Comparison of ENCODE assay signal across 27 cellular contexts in genomic region chr1:160330119-160330518, GRCh38. TPM values are rescaled to one million over a fixed set of nuclear protein-coding genes. Genes with fewer than 3 reads are reported as not detected.
DNase-seq lines count a peak whose midpoint lies in the region; ATAC-seq, FAIRE-seq and TF ChIP-seq lines count a peak whose summit lies in the region.
"Had no signal": no experiment of that assay in that cellular context is flagged by ENCODE, and none has a peak within 500 bp of the region (broad histone marks: within the 10 kb centered on the region; RNA-seq: fewer than 3 reads in every experiment).

No MANE protein-coding gene starts in this region.

- no TSS peak for BruUV-seq in HepG2 (replicated peaks; lab: Mats Ljungman, UMichigan)

- peaks cover 2% of the 10 kb centered on the region for H4K20me1 ChIP-seq in HepG2 (ENCODE audit: insufficient read depth, low read length)

- no peak for TF ChIP-seq RAD21 in HepG2 (CRISPR knock-in tag; IDR thresholded peaks at IDR 0.05)

- ATAC-seq in HepG2 (peak; percentile 69), right lobe of liver (no peak), body of pancreas (no peak)
- ATAC-seq: activated CD4-positive, alpha-beta T cell treated with anti-CD3 and anti-CD28 coated beads for 36 hours; left ventricle myocardium superior; mucosa of descending colon; T-cell had no signal

- FAIRE-seq in HepG2 (lab: Jason Lieb, UNC): no peak
- FAIRE-seq: GM12891 had no signal

- no peak for TF ChIP-seq POLR2A in HepG2 (IDR thresholded peaks at IDR 0.05; ENCODE audit: insufficient read depth in 1 of 2, low read depth in 2 of 2, low read length in 2 of 2)
- TF ChIP-seq POLR2A in right lobe of liver (IDR thresholded peaks at IDR 0.05): no peak
- no peak for TF ChIP-seq POLR2A in body of pancreas (IDR thresholded peaks at IDR 0.05)

- no peak for DNase-seq in HepG2 (ENCODE audit: low spot score)
- no peak for DNase-seq in right lobe of liver
- DNase-seq in M059J (ENCODE audit: low read depth): peak; percentile 4
- DNase-seq in dorsolateral prefrontal cortex: no peak
- no peak for DNase-seq in retina
- DNase-seq in body of pancreas: no peak
- no peak for DNase-seq in activated T-helper 2 cell treated with anti-CD3 and anti-CD28 coated beads, Interferon-gamma antibody, Interleukin-2, Interleukin-4, amounts not matched to agents 10 μg/mL and 5 μg/mL and 100 μg/mL, durations not matched to agents 14 hours and 24 hours and 36 hours (ENCODE audit: low spot score)
- DNase-seq: activated CD4-positive, alpha-beta T cell treated with anti-CD3 and anti-CD28 coated beads for 36 hours; activated gamma-delta T cell; amniotic stem cell; DND-41; erythroblast; foreskin fibroblast; left ventricle myocardium superior; MG63; mucosa of descending colon; NCI-H2171; NCI-H748 treated with DMSO at 0.1 percent for 48 hours; nephron progenitor cell; posterior cingulate gyrus; Right ventricle myocardium superior; sigmoid colon; T-cell had no signal

- H3K27me3 ChIP-seq in HepG2 (ENCODE audit: control insufficient read depth in 1 of 2, insufficient read depth in 2 of 2, low read length in 2 of 2) (no peaks in the 10 kb centered on the region), right lobe of liver (no peaks in the 10 kb centered on the region), dorsolateral prefrontal cortex (no peaks in the 10 kb centered on the region), body of pancreas (no peaks in the 10 kb centered on the region)
- H3K27me3 ChIP-seq: hepatocyte, MG63, sigmoid colon had no signal

- H3K79me2 ChIP-seq in HepG2 (ENCODE audit: insufficient read depth, low read length): peaks cover 2% of the 10 kb centered on the region

- no peak overlapping the region for H3K9ac ChIP-seq in HepG2 (ENCODE audit: insufficient read depth, low read depth, low read length)

- in situ Hi-C loops in HepG2 (cut with HindIII; ENCODE audit: extremely low pct_ligation_motif_present, low pct_unique_long_range_greater_than_20kb): no loop called here

- H3K4me1 Mint-ChIP-seq in activated T-helper 2 cell treated with anti-CD3 and anti-CD28 coated beads, Interferon-gamma antibody, Interleukin-2, Interleukin-4, amounts not matched to agents 10 μg/mL and 5 μg/mL and 100 μg/mL, durations not matched to agents 14 hours and 24 hours and 36 hours (ENCODE audit: low read depth): no peaks in the 10 kb centered on the region
- H3K4me1 Mint-ChIP-seq: activated CD4-positive, alpha-beta T cell treated with anti-CD3 and anti-CD28 coated beads for 36 hours; nephron progenitor cell had no signal

- no peak overlapping the region for H2AFZ ChIP-seq in HepG2 (ENCODE audit: low read length)
- H2AFZ ChIP-seq: hepatocyte had no signal

- no peak overlapping the region for H3K4me3 ChIP-seq in HepG2 (replicated peaks in 1 of 3; ENCODE audit: insufficient read depth in 1 of 3, low read depth in 2 of 3, low read length in 3 of 3)
- H3K4me3 ChIP-seq in right lobe of liver: no peak overlapping the region
- H3K4me3 ChIP-seq in dorsolateral prefrontal cortex: no peak overlapping the region
- H3K4me3 ChIP-seq in body of pancreas: no peak overlapping the region
- H3K4me3 ChIP-seq: HAP-1, hepatocyte, MG63, mucosa of descending colon, sigmoid colon, thoracic aorta had no signal

- H3K4me3 Mint-ChIP-seq in activated T-helper 2 cell treated with anti-CD3 and anti-CD28 coated beads, Interferon-gamma antibody, Interleukin-2, Interleukin-4, amounts not matched to agents 10 μg/mL and 5 μg/mL and 100 μg/mL, durations not matched to agents 14 hours and 24 hours and 36 hours (ENCODE audit: low read depth): no peak overlapping the region
- H3K4me3 Mint-ChIP-seq: activated CD4-positive, alpha-beta T cell treated with anti-CD3 and anti-CD28 coated beads for 36 hours; nephron progenitor cell; T-cell had no signal

- H3K4me1 ChIP-seq in HepG2 (ENCODE audit: insufficient read depth, low read length) (no peaks in the 10 kb centered on the region), right lobe of liver (no peaks in the 10 kb centered on the region), body of pancreas (peaks cover 20% of the 10 kb centered on the region)
- H3K4me1 ChIP-seq: HAP-1, sigmoid colon had no signal

- H3K4me2 ChIP-seq in HepG2 (ENCODE audit: low read depth, low read length): no peak overlapping the region
- H3K4me2 ChIP-seq: hepatocyte had no signal

- TF ChIP-seq CTCF in HepG2 (CRISPR knock-in tag; IDR thresholded peaks at IDR 0.05) (no peak), right lobe of liver (IDR thresholded peaks at IDR 0.05) (no peak), dorsolateral prefrontal cortex (IDR thresholded peaks at IDR 0.05 in 54 of 56, conservative IDR thresholded peaks at IDR 0.05 in 2 of 56; ENCODE audit: low read depth in 1 of 56, partially characterized antibody in 56 of 56) (no peak), body of pancreas (IDR thresholded peaks at IDR 0.05) (no peak)

- no peaks in the 10 kb centered on the region for H3K9me3 Mint-ChIP-seq in activated T-helper 2 cell treated with anti-CD3 and anti-CD28 coated beads, Interferon-gamma antibody, Interleukin-2, Interleukin-4, amounts not matched to agents 10 μg/mL and 5 μg/mL and 100 μg/mL, durations not matched to agents 14 hours and 24 hours and 36 hours
- H3K9me3 Mint-ChIP-seq: nephron progenitor cell, T-cell had no signal

- H3K27ac Mint-ChIP-seq in activated T-helper 2 cell treated with anti-CD3 and anti-CD28 coated beads, Interferon-gamma antibody, Interleukin-2, Interleukin-4, amounts not matched to agents 10 μg/mL and 5 μg/mL and 100 μg/mL, durations not matched to agents 14 hours and 24 hours and 36 hours: no peak overlapping the region
- H3K27ac Mint-ChIP-seq: activated CD4-positive, alpha-beta T cell treated with anti-CD3 and anti-CD28 coated beads for 36 hours; nephron progenitor cell; T-cell had no signal

- POLR2A ChIA-PET in HepG2 (lab: Yijun Ruan, JAX): no interaction called here

- H3K36me3 ChIP-seq in HepG2 (replicated peaks in 1 of 2; ENCODE audit: control insufficient read depth in 1 of 2, insufficient read depth in 2 of 2, low read length in 2 of 2) (peaks cover 25 to 89% of the 10 kb centered on the region in 2 experiments), right lobe of liver (peaks cover 3 to 99% (median 58%) of the 10 kb centered on the region in 4 donors), body of pancreas (replicated peaks in 1 of 2; ENCODE audit: insufficient read depth in 1 of 2, low read depth in 2 of 2) (peaks cover 13 to 44% of the 10 kb centered on the region in 2 donors)

- no peak for TF ChIP-seq EP300 in HepG2 (IDR thresholded peaks at IDR 0.05; ENCODE audit: low read depth in 2 of 2, low read length in 2 of 2)
- TF ChIP-seq EP300 in HepG2 (CRISPR knock-in tag; IDR thresholded peaks at IDR 0.05; ENCODE audit: borderline replicate concordance): no peak

- H3K27ac ChIP-seq in HepG2 (ENCODE audit: extremely low read length, insufficient read depth, low read length): no peak overlapping the region
- H3K27ac ChIP-seq in right lobe of liver: no peak overlapping the region
- H3K27ac ChIP-seq in dorsolateral prefrontal cortex: peak overlapping the region; percentile 50 to 100 (median 95)
- no peak overlapping the region for H3K27ac ChIP-seq in body of pancreas
- H3K27ac ChIP-seq: hepatocyte, sigmoid colon, thoracic aorta had no signal

- peaks cover 71% of the 10 kb centered on the region for H3K36me3 Mint-ChIP-seq in activated T-helper 2 cell treated with anti-CD3 and anti-CD28 coated beads, Interferon-gamma antibody, Interleukin-2, Interleukin-4, amounts not matched to agents 10 μg/mL and 5 μg/mL and 100 μg/mL, durations not matched to agents 14 hours and 24 hours and 36 hours (ENCODE audit: low read depth)

- CTCF ChIA-PET in HepG2 (lab: Yijun Ruan, JAX; ENCODE audit: low intra/inter-chr PET ratio, low total read pairs): no interaction called here

- intact Hi-C loops in HepG2 (cut with micrococcal nuclease; ENCODE audit: unreplicated experiment) (no loop called here), right lobe of liver (cut with DNase I) (no loop called here), dorsolateral prefrontal cortex (cut with DNase I) (no loop called here), body of pancreas (cut with DNase I) (no loop called here)
- intact Hi-C loops in activated T-helper 2 cell treated with anti-CD3 and anti-CD28 coated beads, Interferon-gamma antibody, Interleukin-2, Interleukin-4, amounts not matched to agents 10 μg/mL and 5 μg/mL and 100 μg/mL, durations not matched to agents 14 hours and 24 hours and 36 hours (cut with micrococcal nuclease): no loop called here

- no peaks in the 10 kb centered on the region for H3K27me3 Mint-ChIP-seq in activated T-helper 2 cell treated with anti-CD3 and anti-CD28 coated beads, Interferon-gamma antibody, Interleukin-2, Interleukin-4, amounts not matched to agents 10 μg/mL and 5 μg/mL and 100 μg/mL, durations not matched to agents 14 hours and 24 hours and 36 hours (ENCODE audit: low read depth)
- H3K27me3 Mint-ChIP-seq: activated CD4-positive, alpha-beta T cell treated with anti-CD3 and anti-CD28 coated beads for 36 hours; T-cell had no signal

- H3K9me3 ChIP-seq in HepG2 (ENCODE audit: low read length) (no peaks in the 10 kb centered on the region), right lobe of liver (no peaks in the 10 kb centered on the region), body of pancreas (no peaks in the 10 kb centered on the region)
- H3K9me3 ChIP-seq: HAP-1, MG63, mucosa of descending colon, sigmoid colon, thoracic aorta had no signal

RNA-seq across cellular contexts. Expression of gene COPA, which starts 12.9 kb away (rescaled TPM):
- total RNA-seq in HepG2 (2016; rRNA removed; fragmentation: Illumina TruSeq; extraction: Trizol) (160 and 218 TPM in 2 replicates), right lobe of liver (100 to 1,000 TPM in 4 of 6 experiments, 10 to 100 TPM in 2; 75.5 to 109 (median 103) TPM), dorsolateral prefrontal cortex (100 to 1,000 TPM; 107 to 252 (median 197) TPM), body of pancreas (10 to 100 TPM; 75.8 to 86.7 TPM)
- total RNA-seq in HepG2 (2016; cell fraction: cytosol; rRNA removed; fragmentation: Illumina TruSeq; extraction: Trizol; ENCODE audit: low read depth): 14.4 and 14.5 TPM in 2 replicates
- 161 and 205 TPM in 2 replicates for total RNA-seq in HepG2 (2016; cell fraction: insoluble cytoplasmic fraction; rRNA removed; fragmentation: Illumina TruSeq; extraction: Trizol)
- total RNA-seq in HepG2 (2016; cell fraction: membrane; rRNA removed; fragmentation: Illumina TruSeq; extraction: Trizol): 31.4 and 36.0 TPM in 2 replicates
- 137 and 150 TPM in 2 replicates for total RNA-seq in HepG2 (2016; cell fraction: nucleus; rRNA removed; fragmentation: Illumina TruSeq; extraction: Trizol)
- 166 and 197 TPM in 2 replicates for polyA plus RNA-seq in HepG2 (2011; rRNA removed)
- 164 and 170 TPM in 2 replicates for polyA plus RNA-seq in HepG2 (2011; cell fraction: cytosol; rRNA removed)
- polyA plus RNA-seq in HepG2 (2011; cell fraction: nucleus; rRNA removed): 117 and 120 TPM in 2 replicates
- 122 and 147 TPM in 2 replicates for polyA plus RNA-seq in HepG2 (2012)
- 7.6 and 8.5 TPM in 2 replicates for polyA plus RNA-seq in HepG2 (2016; cell fraction: cytosol; fragmentation: Illumina TruSeq; extraction: Trizol; ENCODE audit: low read depth)
- 143 and 144 TPM in 2 replicates for polyA plus RNA-seq in HepG2 (2016; cell fraction: insoluble cytoplasmic fraction; fragmentation: Illumina TruSeq; extraction: Trizol; ENCODE audit: low read depth)
- 17.9 and 21.8 TPM in 2 replicates for polyA plus RNA-seq in HepG2 (2016; cell fraction: membrane; fragmentation: Illumina TruSeq; extraction: Trizol; ENCODE audit: low read depth)
- polyA plus RNA-seq in HepG2 (2016; cell fraction: nucleus; fragmentation: Illumina TruSeq; extraction: Trizol; ENCODE audit: insufficient read depth, low read depth): 123 and 142 TPM in 2 replicates
- polyA minus RNA-seq in HepG2 (2011; rRNA and poly(A)+ RNA removed; ENCODE audit: low replicate concordance): 386 and 397 TPM in 2 replicates
- 242 and 256 TPM in 2 replicates for polyA minus RNA-seq in HepG2 (2011; cell fraction: cytosol; rRNA and poly(A)+ RNA removed)
- 217 and 255 TPM in 2 replicates for polyA minus RNA-seq in HepG2 (2011; cell fraction: nucleus; rRNA and poly(A)+ RNA removed)
- 144 and 227 TPM in 2 replicates for total RNA-seq in M059J (2014; rRNA removed; shearing (Covaris generic))
- 153 and 154 TPM in 2 replicates for total RNA-seq in activated T-helper 2 cell treated with anti-CD3 and anti-CD28 coated beads, Interferon-gamma antibody, Interleukin-2, Interleukin-4, amounts not matched to agents 10 μg/mL and 5 μg/mL and 100 μg/mL, durations not matched to agents 14 hours and 24 hours and 36 hours

RNA-seq across cellular contexts. Expression of gene NCSTN, which starts 13.1 kb away (rescaled TPM):
- total RNA-seq in HepG2 (2016; rRNA removed; fragmentation: Illumina TruSeq; extraction: Trizol) (27.0 and 44.2 TPM in 2 replicates), right lobe of liver (10 to 100 TPM; 31.1 to 45.7 (median 39.0) TPM), dorsolateral prefrontal cortex (10 to 100 TPM; 44.1 to 95.7 (median 60.5) TPM), body of pancreas (10 to 100 TPM; 30.7 to 39.2 TPM)
- total RNA-seq in HepG2 (2016; cell fraction: cytosol; rRNA removed; fragmentation: Illumina TruSeq; extraction: Trizol; ENCODE audit: low read depth): 6.0 and 7.0 TPM in 2 replicates
- 27.8 and 48.2 TPM in 2 replicates for total RNA-seq in HepG2 (2016; cell fraction: insoluble cytoplasmic fraction; rRNA removed; fragmentation: Illumina TruSeq; extraction: Trizol)
- 10.0 and 11.6 TPM in 2 replicates for total RNA-seq in HepG2 (2016; cell fraction: membrane; rRNA removed; fragmentation: Illumina TruSeq; extraction: Trizol)
- total RNA-seq in HepG2 (2016; cell fraction: nucleus; rRNA removed; fragmentation: Illumina TruSeq; extraction: Trizol): 73.4 and 88.5 TPM in 2 replicates
- 247 and 281 TPM in 2 replicates for polyA plus RNA-seq in HepG2 (2011; rRNA removed)
- polyA plus RNA-seq in HepG2 (2011; cell fraction: cytosol; rRNA removed): 199 and 230 TPM in 2 replicates
- polyA plus RNA-seq in HepG2 (2011; cell fraction: nucleus; rRNA removed): 168 and 185 TPM in 2 replicates
- polyA plus RNA-seq in HepG2 (2012): 96.6 and 115 TPM in 2 replicates
- polyA plus RNA-seq in HepG2 (2016; cell fraction: cytosol; fragmentation: Illumina TruSeq; extraction: Trizol; ENCODE audit: low read depth): 5.4 and 7.2 TPM in 2 replicates
- 27.4 and 35.6 TPM in 2 replicates for polyA plus RNA-seq in HepG2 (2016; cell fraction: insoluble cytoplasmic fraction; fragmentation: Illumina TruSeq; extraction: Trizol; ENCODE audit: low read depth)
- polyA plus RNA-seq in HepG2 (2016; cell fraction: membrane; fragmentation: Illumina TruSeq; extraction: Trizol; ENCODE audit: low read depth): 12.5 and 18.3 TPM in 2 replicates
- 159 TPM in 2 replicates for polyA plus RNA-seq in HepG2 (2016; cell fraction: nucleus; fragmentation: Illumina TruSeq; extraction: Trizol; ENCODE audit: insufficient read depth, low read depth)
- polyA minus RNA-seq in HepG2 (2011; rRNA and poly(A)+ RNA removed; ENCODE audit: low replicate concordance): 236 and 291 TPM in 2 replicates
- polyA minus RNA-seq in HepG2 (2011; cell fraction: cytosol; rRNA and poly(A)+ RNA removed): 87.7 and 123 TPM in 2 replicates
- polyA minus RNA-seq in HepG2 (2011; cell fraction: nucleus; rRNA and poly(A)+ RNA removed): 110 and 114 TPM in 2 replicates
- total RNA-seq in M059J (2014; rRNA removed; shearing (Covaris generic)): 91.8 and 135 TPM in 2 replicates
- 65.3 and 72.4 TPM in 2 replicates for total RNA-seq in activated T-helper 2 cell treated with anti-CD3 and anti-CD28 coated beads, Interferon-gamma antibody, Interleukin-2, Interleukin-4, amounts not matched to agents 10 μg/mL and 5 μg/mL and 100 μg/mL, durations not matched to agents 14 hours and 24 hours and 36 hours

RNA-seq across cellular contexts. Expression of gene NHLH1, which starts 36.8 kb away (rescaled TPM):
- 0.11 TPM in 1 of 2 replicates, not detected in the other for total RNA-seq in HepG2 (2016; rRNA removed; fragmentation: Illumina TruSeq; extraction: Trizol)
- not detected in 2 replicates for total RNA-seq in HepG2 (2016; cell fraction: cytosol; rRNA removed; fragmentation: Illumina TruSeq; extraction: Trizol; ENCODE audit: low read depth)
- total RNA-seq in HepG2 (2016; cell fraction: insoluble cytoplasmic fraction; rRNA removed; fragmentation: Illumina TruSeq; extraction: Trizol): not detected in 2 replicates
- total RNA-seq in HepG2 (2016; cell fraction: membrane; rRNA removed; fragmentation: Illumina TruSeq; extraction: Trizol): not detected in 2 replicates
- 0.19 and 0.22 TPM in 2 replicates for total RNA-seq in HepG2 (2016; cell fraction: nucleus; rRNA removed; fragmentation: Illumina TruSeq; extraction: Trizol)
- polyA plus RNA-seq in HepG2 (2011; rRNA removed): 0.44 and 0.57 TPM in 2 replicates
- polyA plus RNA-seq in HepG2 (2011; cell fraction: cytosol; rRNA removed): 0.15 and 0.19 TPM in 2 replicates
- 0.93 and 1.1 TPM in 2 replicates for polyA plus RNA-seq in HepG2 (2011; cell fraction: nucleus; rRNA removed)
- 0.19 and 0.24 TPM in 2 replicates for polyA plus RNA-seq in HepG2 (2012)
- polyA plus RNA-seq in HepG2 (2016; cell fraction: cytosol; fragmentation: Illumina TruSeq; extraction: Trizol; ENCODE audit: low read depth): 0.05 TPM in 1 of 2 replicates, not detected in the other
- 0.12 TPM in 1 of 2 replicates, not detected in the other for polyA plus RNA-seq in HepG2 (2016; cell fraction: insoluble cytoplasmic fraction; fragmentation: Illumina TruSeq; extraction: Trizol; ENCODE audit: low read depth)
- polyA plus RNA-seq in HepG2 (2016; cell fraction: membrane; fragmentation: Illumina TruSeq; extraction: Trizol; ENCODE audit: low read depth): not detected in 2 replicates
- polyA plus RNA-seq in HepG2 (2016; cell fraction: nucleus; fragmentation: Illumina TruSeq; extraction: Trizol; ENCODE audit: insufficient read depth, low read depth): 1.00 and 1.1 TPM in 2 replicates
- 0.52 and 1.1 TPM in 2 replicates for polyA minus RNA-seq in HepG2 (2011; rRNA and poly(A)+ RNA removed; ENCODE audit: low replicate concordance)
- not detected in 2 replicates for polyA minus RNA-seq in HepG2 (2011; cell fraction: cytosol; rRNA and poly(A)+ RNA removed)
- polyA minus RNA-seq in HepG2 (2011; cell fraction: nucleus; rRNA and poly(A)+ RNA removed): 0.62 and 0.77 TPM in 2 replicates
- under 1 TPM in 2 of 6 experiments, not detected in 4; 0.07 to 0.12 TPM for total RNA-seq in right lobe of liver
- total RNA-seq in M059J (2014; rRNA removed; shearing (Covaris generic)): not detected in 2 replicates
- total RNA-seq in dorsolateral prefrontal cortex: 1 to 10 TPM in 50 of 120 experiments, under 1 TPM in 68, not detected in 2; 0.18 to 3.4 (median 0.90) TPM
- total RNA-seq in body of pancreas: not detected
- 0.30 and 0.32 TPM in 2 replicates for total RNA-seq in activated T-helper 2 cell treated with anti-CD3 and anti-CD28 coated beads, Interferon-gamma antibody, Interleukin-2, Interleukin-4, amounts not matched to agents 10 μg/mL and 5 μg/mL and 100 μg/mL, durations not matched to agents 14 hours and 24 hours and 36 hours
- total RNA-seq: left ventricle myocardium superior, Right ventricle myocardium superior had no signal
- polyA plus RNA-seq: hepatocyte had no signal

RNA-seq across cellular contexts. Expression of gene PEX19, which starts 45.2 kb away (rescaled TPM):
- 47.0 and 81.9 TPM in 2 replicates for total RNA-seq in HepG2 (2016; rRNA removed; fragmentation: Illumina TruSeq; extraction: Trizol)
- total RNA-seq in HepG2 (2016; cell fraction: cytosol; rRNA removed; fragmentation: Illumina TruSeq; extraction: Trizol; ENCODE audit: low read depth): 5.1 and 6.3 TPM in 2 replicates
- total RNA-seq in HepG2 (2016; cell fraction: insoluble cytoplasmic fraction; rRNA removed; fragmentation: Illumina TruSeq; extraction: Trizol): 44.9 and 86.0 TPM in 2 replicates
- 19.1 and 20.5 TPM in 2 replicates for total RNA-seq in HepG2 (2016; cell fraction: membrane; rRNA removed; fragmentation: Illumina TruSeq; extraction: Trizol)
- total RNA-seq in HepG2 (2016; cell fraction: nucleus; rRNA removed; fragmentation: Illumina TruSeq; extraction: Trizol): 28.9 and 32.0 TPM in 2 replicates
- 48.3 and 51.8 TPM in 2 replicates for polyA plus RNA-seq in HepG2 (2011; rRNA removed)
- polyA plus RNA-seq in HepG2 (2011; cell fraction: cytosol; rRNA removed): 34.9 and 46.4 TPM in 2 replicates
- 23.3 and 28.0 TPM in 2 replicates for polyA plus RNA-seq in HepG2 (2011; cell fraction: nucleus; rRNA removed)
- polyA plus RNA-seq in HepG2 (2012): 38.3 and 48.7 TPM in 2 replicates
- polyA plus RNA-seq in HepG2 (2016; cell fraction: cytosol; fragmentation: Illumina TruSeq; extraction: Trizol; ENCODE audit: low read depth): 5.2 and 6.2 TPM in 2 replicates
- 84.0 and 84.9 TPM in 2 replicates for polyA plus RNA-seq in HepG2 (2016; cell fraction: insoluble cytoplasmic fraction; fragmentation: Illumina TruSeq; extraction: Trizol; ENCODE audit: low read depth)
- polyA plus RNA-seq in HepG2 (2016; cell fraction: membrane; fragmentation: Illumina TruSeq; extraction: Trizol; ENCODE audit: low read depth): 12.8 and 14.7 TPM in 2 replicates
- polyA plus RNA-seq in HepG2 (2016; cell fraction: nucleus; fragmentation: Illumina TruSeq; extraction: Trizol; ENCODE audit: insufficient read depth, low read depth): 30.0 and 35.6 TPM in 2 replicates
- polyA minus RNA-seq in HepG2 (2011; rRNA and poly(A)+ RNA removed; ENCODE audit: low replicate concordance): 56.5 and 59.3 TPM in 2 replicates
- polyA minus RNA-seq in HepG2 (2011; cell fraction: cytosol; rRNA and poly(A)+ RNA removed): 28.6 and 31.3 TPM in 2 replicates
- 48.5 and 69.5 TPM in 2 replicates for polyA minus RNA-seq in HepG2 (2011; cell fraction: nucleus; rRNA and poly(A)+ RNA removed)
- 10 to 100 TPM; 55.8 to 96.2 (median 84.1) TPM for total RNA-seq in right lobe of liver
- 60.1 and 97.2 TPM in 2 replicates for total RNA-seq in M059J (2014; rRNA removed; shearing (Covaris generic))
- 100 to 1,000 TPM in 52 of 120 experiments, 10 to 100 TPM in 68; 63.4 to 123 (median 97.5) TPM for total RNA-seq in dorsolateral prefrontal cortex
- total RNA-seq in body of pancreas: 10 to 100 TPM; 15.6 to 18.5 TPM
- 60.9 and 68.5 TPM in 2 replicates for total RNA-seq in activated T-helper 2 cell treated with anti-CD3 and anti-CD28 coated beads, Interferon-gamma antibody, Interleukin-2, Interleukin-4, amounts not matched to agents 10 μg/mL and 5 μg/mL and 100 μg/mL, durations not matched to agents 14 hours and 24 hours and 36 hours

Comparison
In these comparisons a context has a peak if more than half of its experiments do, and no peak if none do; other contexts are left out.
1. H3K27ac ChIP-seq: peak in dorsolateral prefrontal cortex (59 of 59); none in HepG2 (single experiment), right lobe of liver (0 of 3) and body of pancreas (0 of 4).